In the genomic region with DNA sequence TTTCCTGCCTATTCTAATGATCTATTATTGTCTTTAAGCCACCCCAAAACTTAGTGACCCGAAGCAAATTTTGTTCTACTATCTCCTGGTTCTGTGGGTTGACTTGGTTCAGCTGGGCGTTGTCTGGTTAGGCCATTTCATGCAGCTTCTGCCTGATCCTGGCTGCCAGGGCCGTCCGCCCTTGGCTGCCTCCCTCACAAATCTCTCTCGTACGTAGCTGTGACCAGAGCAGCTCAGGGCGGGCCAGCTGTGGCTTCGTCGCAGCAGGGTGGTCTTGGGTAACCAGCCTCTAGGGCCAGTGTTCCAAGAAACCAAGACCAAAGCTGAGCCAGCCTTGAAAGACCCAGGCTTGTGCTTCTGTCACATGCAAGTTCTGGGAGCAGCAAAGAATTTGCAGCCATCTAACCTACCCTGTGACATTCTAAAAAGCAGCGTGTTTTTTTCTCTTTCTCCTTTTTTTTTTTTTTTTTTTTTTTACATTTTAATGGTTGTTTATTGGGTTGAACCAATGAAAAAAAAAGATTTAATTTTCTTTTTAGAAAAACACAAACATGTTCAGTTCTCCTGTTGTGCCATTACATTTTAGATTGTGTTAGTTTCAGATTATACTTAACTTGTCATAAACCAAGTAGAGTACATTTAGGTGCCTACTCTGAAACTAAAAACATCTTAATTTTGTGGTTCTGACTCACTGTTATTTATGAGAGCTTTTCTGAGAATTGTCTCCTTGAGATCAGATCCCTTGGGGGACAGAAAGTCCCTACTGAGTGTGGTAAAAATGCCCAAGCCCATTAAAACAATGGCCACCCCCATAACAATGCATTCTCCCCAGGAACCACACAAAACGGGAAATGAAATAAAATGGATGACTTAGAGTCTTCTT, we compare ENCODE assay signal across 1 cellular context.
TF ChIP-seq lines count a peak whose summit lies in the region.

No MANE protein-coding gene starts in this region.

TF ChIP-seq in SK-N-SH, 30 proteins besides CTCF, POLR2A, EP300 and RAD21 (continued from another document):
- TF ChIP-seq, protein P1, sequence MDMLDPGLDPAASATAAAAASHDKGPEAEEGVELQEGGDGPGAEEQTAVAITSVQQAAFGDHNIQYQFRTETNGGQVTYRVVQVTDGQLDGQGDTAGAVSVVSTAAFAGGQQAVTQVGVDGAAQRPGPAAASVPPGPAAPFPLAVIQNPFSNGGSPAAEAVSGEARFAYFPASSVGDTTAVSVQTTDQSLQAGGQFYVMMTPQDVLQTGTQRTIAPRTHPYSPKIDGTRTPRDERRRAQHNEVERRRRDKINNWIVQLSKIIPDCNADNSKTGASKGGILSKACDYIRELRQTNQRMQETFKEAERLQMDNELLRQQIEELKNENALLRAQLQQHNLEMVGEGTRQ (IDR thresholded peaks at IDR 0.05; ENCODE audit: borderline replicate concordance, low read depth, low read length) = no peak
- no peak for TF ChIP-seq YY1 (IDR thresholded peaks at IDR 0.05; ENCODE audit: low read depth)
- TF ChIP-seq CHD2 (IDR thresholded peaks at IDR 0.05; ENCODE audit: low read length, partially characterized antibody) = no peak
- TF ChIP-seq MEF2A (IDR thresholded peaks at IDR 0.05; ENCODE audit: borderline replicate concordance, low read depth) = no peak
- no peak for TF ChIP-seq FOSL2 (IDR thresholded peaks at IDR 0.05; ENCODE audit: borderline replicate concordance, low read depth)
- TF ChIP-seq, protein P2, sequence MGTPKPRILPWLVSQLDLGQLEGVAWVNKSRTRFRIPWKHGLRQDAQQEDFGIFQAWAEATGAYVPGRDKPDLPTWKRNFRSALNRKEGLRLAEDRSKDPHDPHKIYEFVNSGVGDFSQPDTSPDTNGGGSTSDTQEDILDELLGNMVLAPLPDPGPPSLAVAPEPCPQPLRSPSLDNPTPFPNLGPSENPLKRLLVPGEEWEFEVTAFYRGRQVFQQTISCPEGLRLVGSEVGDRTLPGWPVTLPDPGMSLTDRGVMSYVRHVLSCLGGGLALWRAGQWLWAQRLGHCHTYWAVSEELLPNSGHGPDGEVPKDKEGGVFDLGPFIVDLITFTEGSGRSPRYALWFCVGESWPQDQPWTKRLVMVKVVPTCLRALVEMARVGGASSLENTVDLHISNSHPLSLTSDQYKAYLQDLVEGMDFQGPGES (IDR thresholded peaks at IDR 0.05; ENCODE audit: low read depth, low read length) = no peak
